ENCODE assay signal across 8 cellular contexts in the genomic region with DNA sequence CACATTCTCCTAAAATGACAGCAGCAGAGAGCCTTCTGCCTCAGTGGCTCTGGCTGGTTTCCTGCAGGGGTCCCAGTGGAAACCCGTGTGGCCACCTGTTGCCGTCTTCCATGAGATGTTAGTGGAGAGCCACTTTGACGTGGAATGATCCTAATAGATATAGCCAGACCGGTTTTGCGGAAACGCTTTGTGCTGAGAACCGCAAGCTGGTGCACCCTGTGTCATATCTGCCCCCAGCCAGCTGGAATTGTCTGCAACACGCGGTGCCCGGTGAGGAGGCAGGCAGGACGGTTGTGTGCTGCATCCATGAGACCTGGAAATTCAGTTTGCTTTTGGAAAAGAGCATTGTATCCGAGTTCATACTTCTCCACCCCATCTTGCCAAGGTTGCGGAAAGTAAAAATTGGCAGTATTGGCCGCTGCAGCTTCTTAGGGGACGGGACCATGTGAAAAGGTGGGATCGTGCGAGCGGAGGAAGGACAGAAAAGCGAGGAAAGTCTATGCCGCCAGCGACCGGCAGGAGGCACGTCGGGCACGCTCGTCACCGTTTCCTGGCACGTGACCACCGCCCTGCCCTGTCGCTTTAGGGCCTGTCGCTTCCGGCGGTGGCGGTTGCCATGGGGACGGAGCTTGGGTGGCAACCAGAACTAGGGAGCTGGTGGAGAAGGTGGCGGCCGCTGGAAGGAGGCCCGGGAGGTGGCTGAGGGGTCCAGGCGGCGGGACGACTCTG. TPM values are rescaled to one million over a fixed set of nuclear protein-coding genes. Genes with fewer than 3 reads are reported as not detected.
A peak's percentile ranks its signal among the peaks of the same experiment; 100 is the strongest.
DNase-seq lines count a peak whose midpoint lies in the region; ATAC-seq and TF ChIP-seq lines count a peak whose summit lies in the region.

CFAP251 (plus strand) TSS at position 643 of the 729 bp plus-strand sequence. CDS start 2,714 bp downstream, outside the sequence.

- peak within 1 kb of the TSS; percentile 42 for H3K4me3 ChIP-seq in choroid plexus epithelial cell (ENCODE audit: low read depth, low read length)

- TF ChIP-seq CTCF in GM12872 (IDR thresholded peaks at IDR 0.05; ENCODE audit: insufficient read depth, low read depth, low read length) (peak; percentile 80), choroid plexus epithelial cell (conservative IDR thresholded peaks at IDR 0.05; ENCODE audit: low read depth, low read length) (peak; percentile 66)

- ATAC-seq in HG02759 (IDR thresholded peaks at IDR 0.05; ENCODE audit: unreplicated experiment) (peak; percentile 98), left lobe of liver (peak; percentile 99)

- DNase-seq in NCI-H187 treated with DMSO at 0.1 percent for 48 hours (lab: John Stamatoyannopoulos, UW), result peak; percentile 63
- DNase-seq in activated CD4-positive, alpha-beta T cell treated with anti-CD3 and anti-CD28 coated beads for 24 hours (ENCODE audit: low read depth in 2 of 2), result peak; percentile 93 to 97
- peak; percentile 68 for DNase-seq in choroid plexus epithelial cell (ENCODE audit: low read depth)
- peak; percentile 98 for DNase-seq in left lobe of liver (ENCODE audit: low spot score)
- peak; percentile 95 to 97 for DNase-seq in stimulated activated CD4-positive, alpha-beta T cell treated with anti-CD3 and anti-CD28 coated beads, Interleukin-2, amount 100 ng/mL, for 24 hours
- no peak for DNase-seq in NCI-H82 treated with DMSO at 0.1 percent for 48 hours (lab: John Stamatoyannopoulos, UW; ENCODE audit: unreplicated experiment)

RNA-seq across cellular contexts. Expression of gene CFAP251, which starts in this region (rescaled TPM):
- 2.2 TPM for total RNA-seq in left lobe of liver
